ENCODE assay signal across 8 cellular contexts in the genomic region with DNA sequence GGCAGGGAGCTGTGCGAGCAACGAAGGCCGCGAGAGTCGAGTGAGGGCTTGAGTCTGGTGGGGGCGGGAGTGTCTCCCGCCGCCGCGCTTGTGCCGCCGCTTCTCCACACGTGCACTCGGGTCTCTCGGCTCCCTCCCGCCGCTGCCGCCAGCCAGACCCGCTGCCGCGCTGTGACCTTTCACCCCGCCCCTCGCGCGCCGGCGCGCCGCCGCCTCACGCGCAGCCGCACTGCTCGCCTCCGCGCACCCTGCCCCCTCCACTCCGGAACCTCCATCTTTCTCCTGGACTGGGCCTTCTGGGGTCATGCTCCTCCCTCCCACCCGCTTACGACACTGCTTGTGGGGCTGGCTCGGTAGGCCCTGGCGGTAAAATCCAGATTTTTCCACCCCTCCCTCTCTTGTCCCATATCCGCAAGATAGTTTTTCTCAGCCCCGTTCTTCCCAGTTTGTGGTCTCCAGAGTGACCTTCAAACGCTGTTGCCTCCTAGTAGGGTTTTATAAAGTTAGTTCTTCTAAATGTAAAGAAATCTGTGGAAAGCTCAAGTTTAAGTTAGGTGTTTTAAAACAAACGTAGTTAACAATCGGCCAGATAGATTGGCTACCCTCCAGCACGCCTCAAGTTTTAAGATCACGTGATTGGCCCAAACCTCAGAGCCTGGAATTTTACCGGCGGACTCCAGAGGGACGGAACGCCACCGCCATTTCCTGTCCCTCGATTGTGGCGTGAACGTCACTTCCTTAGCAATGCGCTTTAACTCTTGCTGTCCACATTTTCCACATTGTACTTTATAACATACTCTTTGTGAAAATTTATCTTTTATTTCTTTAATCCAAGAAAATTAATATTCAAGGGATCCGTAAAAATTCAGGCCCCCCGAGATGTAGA. TPM values are rescaled to one million over a fixed set of nuclear protein-coding genes. Genes with fewer than 3 reads are reported as not detected.
A peak's percentile ranks its signal among the peaks of the same experiment; 100 is the strongest.
DNase-seq lines count a peak whose midpoint lies in the region; ATAC-seq and TF ChIP-seq lines count a peak whose summit lies in the region.

A gene (minus strand): TSS at position 181 of the 886 bp plus-strand sequence. CDS start 300 bp downstream, outside the sequence.

- peak within 1 kb of the TSS; percentile 94 for H3K14ac ChIP-seq in trophoblast cell (ENCODE audit: low read length)

- peaks cover 15% of the 10 kb centered on the region for H3K79me2 ChIP-seq in trophoblast cell (ENCODE audit: control insufficient read depth, insufficient read depth, low read length, poor library complexity)

- WGBS in adrenal gland, 4 donors, result 0% methylated on average over 22 to 59 of the region's 59 CpGs
- no CpG with 5 or more reads among the region's 59 CpGs for WGBS in trophoblast cell (ENCODE audit: extremely low coverage, insufficient coverage, insufficient read length)
- 0 to 1% methylated on average over 19 to 44 of the region's 59 CpGs for WGBS in transverse colon (ENCODE audit: low coverage in 1 of 2), 2 donors

- no peak for TF ChIP-seq EP300 in transverse colon (IDR thresholded peaks at IDR 0.05; ENCODE audit: low read depth)

- H3K18ac ChIP-seq in trophoblast cell (ENCODE audit: low read length), result peak within 1 kb of the TSS; percentile 90

- H4K91ac ChIP-seq in trophoblast cell (ENCODE audit: low read depth, low read length), result peak within 1 kb of the TSS; percentile 92

- H2AFZ ChIP-seq in trophoblast cell (ENCODE audit: insufficient read depth, low read length, poor library complexity), result peak within 1 kb of the TSS; percentile 92

- peaks cover 17% of the 10 kb centered on the region for H3K79me1 ChIP-seq in trophoblast cell (ENCODE audit: low read length)

- H3K4me1 ChIP-seq in adrenal gland (replicated peaks in 1 of 2) (peaks cover 12 to 60% of the 10 kb centered on the region in 2 donors), trophoblast cell (ENCODE audit: control insufficient read depth in 1 of 2, insufficient read depth in 2 of 2, low read length in 2 of 2) (peaks cover 3% of the 10 kb centered on the region in 2 experiments), transverse colon (peaks cover 22 to 70% (median 44%) of the 10 kb centered on the region in 4 donors)

- peak within 1 kb of the TSS; percentile 98 for H4K8ac ChIP-seq in trophoblast cell (ENCODE audit: low read depth, low read length)

- H3K27me3 ChIP-seq in adrenal gland (no peaks in the 10 kb centered on the region), trophoblast cell (ENCODE audit: insufficient read depth, low read length) (no peaks in the 10 kb centered on the region), transverse colon (no peaks in the 10 kb centered on the region)

- H2BK12ac ChIP-seq in trophoblast cell (ENCODE audit: low read length), result no peak within 1 kb of the TSS

- peak within 1 kb of the TSS; percentile 92 for H3K4me3 ChIP-seq in GM12864 (ENCODE audit: low read depth, low read length)
- H3K4me3 ChIP-seq in adrenal gland, result peak within 1 kb of the TSS; percentile 69 to 96 (median 91)
- H3K4me3 ChIP-seq in trophoblast cell (ENCODE audit: low read depth, low read length), result peak within 1 kb of the TSS; percentile 88
- H3K4me3 ChIP-seq in transverse colon, result peak within 1 kb of the TSS; percentile 75 to 89 (median 83)

- peak within 1 kb of the TSS; percentile 92 for H2BK5ac ChIP-seq in trophoblast cell (ENCODE audit: low read depth, low read length, poor library complexity)

- H3K9ac ChIP-seq in trophoblast cell (ENCODE audit: low read length), result peak within 1 kb of the TSS; percentile 94

- peak within 1 kb of the TSS; percentile 70 for H2BK120ac ChIP-seq in trophoblast cell (ENCODE audit: insufficient read depth, low read length, poor library complexity)

- ATAC-seq in HG02798 (IDR thresholded peaks at IDR 0.05; ENCODE audit: poor library complexity, unreplicated experiment), result peak; percentile 62

- H3K36me3 ChIP-seq in adrenal gland (replicated peaks in 1 of 2) (no peaks in the 10 kb centered on the region), trophoblast cell (ENCODE audit: control insufficient read depth in 1 of 2, insufficient read depth in 2 of 2, low read length in 2 of 2) (no peaks in the 10 kb centered on the region), transverse colon (no peaks in the 10 kb centered on the region)

- peak within 1 kb of the TSS; percentile 84 for H3K4me2 ChIP-seq in trophoblast cell (ENCODE audit: low read length)

- peak; percentile 64 to 89 for TF ChIP-seq POLR2A in adrenal gland (IDR thresholded peaks at IDR 0.05)
- peak; percentile 75 for TF ChIP-seq POLR2A in transverse colon (IDR thresholded peaks at IDR 0.05)

- TF ChIP-seq CTCF in GM12864 (IDR thresholded peaks at IDR 0.05; ENCODE audit: low read depth, low read length, missing control alignments) (no peak), adrenal gland (IDR thresholded peaks at IDR 0.05) (peak in 1 of 6 experiments; percentile 1), transverse colon (IDR thresholded peaks at IDR 0.05) (no peak)

- in situ Hi-C loops in transverse colon (cut with MboI; ENCODE audit: low pct_ligation_motif_present in 1 of 4, low pct_unique_long_range_greater_than_20kb in 1 of 4, low sequenced_read_pairs in 3 of 4), result loop anchor here in 2 of 4 donors (10.0 to 25.0 kb wide), 2 partner anchors 52 to 316 kb away; a partner anchor contains a TSS

- intact Hi-C loops in adrenal gland (cut with DNase I) (no loop called here), cardiac septum (cut with DNase I) (loop anchor here (1.0 to 10.0 kb wide), 4 partner anchors 36 to 311 kb away; a partner anchor contains a TSS), transverse colon (cut with DNase I; ENCODE audit: low total_unique reads) (loop anchor here (2.0 to 10.0 kb wide), 2 partner anchors 50 to 442 kb away; a partner anchor contains a TSS)

- H3K23ac ChIP-seq in trophoblast cell (ENCODE audit: low read length), result no peak within 1 kb of the TSS

- peak within 1 kb of the TSS; percentile 71 for H3K4ac ChIP-seq in trophoblast cell (ENCODE audit: low read depth, low read length)

- H2AK5ac ChIP-seq in trophoblast cell (ENCODE audit: low read length), result peak within 1 kb of the TSS; percentile 21

- H3K9me3 ChIP-seq in adrenal gland (replicated peaks in 1 of 3) (no peaks in the 10 kb centered on the region), trophoblast cell (ENCODE audit: insufficient read depth, low read depth, low read length) (no peaks in the 10 kb centered on the region), transverse colon (no peaks in the 10 kb centered on the region)

- peak within 1 kb of the TSS; percentile 65 for H4K12ac ChIP-seq in trophoblast cell (ENCODE audit: low read depth, low read length)

- DNase-seq in GM12864 (ENCODE audit: low read depth) (peak; percentile 81), NCI-H146 (lab: John Stamatoyannopoulos, UW) (peak; percentile 97), T-helper 1 cell (peak; percentile 86 to 93 (median 92)), adrenal gland (peak; percentile 96 to 98 (median 96)), cardiac septum (ENCODE audit: low spot score) (peak; percentile 96), trophoblast cell (peak; percentile 91 to 98), transverse colon (peak; percentile 94)

- peak within 1 kb of the TSS; percentile 97 to 100 (median 98) for H3K27ac ChIP-seq in adrenal gland
- peak within 1 kb of the TSS; percentile 98 for H3K27ac ChIP-seq in trophoblast cell (ENCODE audit: low read depth, low read length)
- H3K27ac ChIP-seq in transverse colon, result peak within 1 kb of the TSS; percentile 95 to 99 (median 97)

RNA-seq across cellular contexts. Expression of the gene that starts here (rescaled TPM):
- total RNA-seq in adrenal gland, result 100 to 1,000 TPM in 6 of 8 donors, 10 to 100 TPM in 2; 89.4 to 217 (median 114) TPM
- polyA plus RNA-seq in adrenal gland, result 100 to 1,000 TPM in 1 of 3 donors, 10 to 100 TPM in 2; 17.2 to 233 (median 24.1) TPM
- 68.5 TPM for total RNA-seq in cardiac septum
- polyA plus RNA-seq in trophoblast cell (2013), result 111 and 115 TPM in 2 replicates
- total RNA-seq in transverse colon, result 100 to 1,000 TPM in 2 of 4 donors, 10 to 100 TPM in 2; 55.7 to 116 (median 82.7) TPM

Comparison
In these comparisons a context has a peak if more than half of its experiments do, and no peak if none do; other contexts are left out.
1. Peak in every context shown above with its lines: DNase-seq, ATAC-seq, H3K4me3 ChIP-seq and H3K27ac ChIP-seq.
2. intact Hi-C loops: an anchor here in cardiac septum (1.0 to 10.0 kb wide) and transverse colon (2.0 to 10.0 kb wide); none called in adrenal gland.